1 cellular context compared by ENCODE assay signal in genomic region chr11:35629914-35630313, GRCh38.
TF ChIP-seq lines count a peak whose summit lies in the region.

No MANE protein-coding gene starts in this region.

TF ChIP-seq in endothelial cell of umbilical vein, 7 proteins besides CTCF, POLR2A, EP300 and RAD21 (continued from another document):
- TF ChIP-seq FOS (IDR thresholded peaks at IDR 0.05; ENCODE audit: borderline replicate concordance, insufficient read depth, low read length) = peak; percentile 99
- peak; percentile 100 for TF ChIP-seq JUN (IDR thresholded peaks at IDR 0.05; ENCODE audit: borderline replicate concordance, insufficient read depth, insufficient read length, low read depth)
